30 cellular contexts compared by ENCODE assay signal in the genomic region with DNA sequence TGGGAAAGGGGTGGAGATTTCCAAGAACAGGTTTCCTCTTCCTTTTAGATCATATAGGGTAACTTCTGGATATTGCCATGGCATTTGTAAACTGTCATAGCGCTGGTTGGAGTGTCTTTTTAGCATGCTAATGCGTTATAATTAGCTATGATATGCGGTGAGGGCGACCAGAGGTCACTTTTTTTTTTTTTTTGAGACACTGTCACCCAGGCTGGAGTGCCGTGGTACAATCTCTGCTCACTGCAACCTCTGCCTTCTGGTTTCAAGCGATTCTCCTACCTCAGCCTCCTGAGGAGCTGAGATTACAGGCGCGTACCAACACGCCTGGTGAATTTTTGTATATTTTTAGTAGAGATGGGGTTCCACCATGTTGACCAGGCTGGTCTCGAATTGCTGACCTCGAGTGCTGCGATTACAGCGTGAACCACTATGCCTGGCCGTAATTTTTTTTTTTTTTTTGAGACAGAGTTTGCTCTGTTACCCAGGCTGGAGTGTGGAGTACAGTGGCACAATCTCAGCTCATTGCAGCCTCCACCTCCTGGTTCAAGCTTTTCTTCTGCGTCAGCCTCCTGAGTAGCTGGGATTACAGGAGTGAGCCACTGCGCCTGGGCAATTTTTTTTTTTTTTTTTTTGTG.
"Had no signal": no experiment of that assay in that cellular context is flagged by ENCODE, and none has a peak within 500 bp of the region (broad histone marks: within the 10 kb centered on the region; RNA-seq: fewer than 3 reads in every experiment).

No MANE protein-coding gene starts in this region.

- DNase-seq: activated CD4-positive, alpha-beta memory T cell treated with anti-CD3 and anti-CD28 coated beads, Interleukin-2, amount 10 ng/mL, durations not matched to agents 7 days and 5 days; activated CD4-positive, alpha-beta T cell treated with anti-CD3 and anti-CD28 coated beads for 1 hour; activated CD4-positive, alpha-beta T cell treated with anti-CD3 and anti-CD28 coated beads for 48 hours; activated CD4-positive, CD25-positive, alpha-beta regulatory T cell; activated CD8-positive, alpha-beta memory T cell treated with anti-CD3 and anti-CD28 coated beads for 24 hours; activated CD8-positive, alpha-beta memory T cell treated with anti-CD3 and anti-CD28 coated beads, Interleukin-2, amount 10 ng/mL, durations not matched to agents 7 days and 5 days; activated CD8-positive, alpha-beta memory T cell treated with anti-CD3 and anti-CD28 coated beads, Interleukin-2, amount 50 U/mL, for 48 hours; activated effector memory CD4-positive, alpha-beta T cell treated with Interleukin-2 at 50 U/mL for 16 hours; activated naive CD4-positive, alpha-beta T cell treated with anti-CD3 and anti-CD28 coated beads, Interleukin-2, amount 10 ng/mL, durations not matched to agents 7 days and 5 days; activated naive CD8-positive, alpha-beta T cell treated with anti-CD3 and anti-CD28 coated beads, Interleukin-2, amount 50 U/mL, for 24 hours; activated T-cell treated with anti-CD3 and anti-CD28 coated beads, Interleukin-2, amount 50 U/mL, for 48 hours; brain microvascular endothelial cell; Kasumi-1; KG1; MG63; NCI-H1048; NCI-H1105 treated with DMSO at 0.1 percent for 48 hours; NCI-H1436; NCI-H1694; NCI-H1930; NCI-H345; NCI-H524 treated with DMSO at 0.1 percent for 48 hours; SIG-M5; SW 1271; T-helper 1 cell; T-helper 2 cell; T-helper 9 cell had no signal

- H3K27ac Mint-ChIP-seq: activated CD4-positive, alpha-beta memory T cell treated with anti-CD3 and anti-CD28 coated beads, Interleukin-2, amount 10 ng/mL, durations not matched to agents 7 days and 5 days; activated CD8-positive, alpha-beta memory T cell treated with anti-CD3 and anti-CD28 coated beads, Interleukin-2, amount 10 ng/mL, durations not matched to agents 7 days and 5 days; activated naive CD4-positive, alpha-beta T cell treated with anti-CD3 and anti-CD28 coated beads, Interleukin-2, amount 10 ng/mL, durations not matched to agents 7 days and 5 days; activated naive CD8-positive, alpha-beta T cell; activated naive CD8-positive, alpha-beta T cell treated with anti-CD3 and anti-CD28 coated beads, Interleukin-2, amount 50 U/mL, for 24 hours had no signal

- H3K4me1 Mint-ChIP-seq: activated CD8-positive, alpha-beta memory T cell treated with anti-CD3 and anti-CD28 coated beads, Interleukin-2, amount 10 ng/mL, durations not matched to agents 7 days and 5 days; activated naive CD4-positive, alpha-beta T cell treated with anti-CD3 and anti-CD28 coated beads, Interleukin-2, amount 10 ng/mL, durations not matched to agents 7 days and 5 days; activated naive CD8-positive, alpha-beta T cell treated with anti-CD3 and anti-CD28 coated beads, Interleukin-2, amount 50 U/mL, for 24 hours had no signal

- ATAC-seq: activated CD8-positive, alpha-beta memory T cell treated with anti-CD3 and anti-CD28 coated beads, Interleukin-2, amount 10 ng/mL, durations not matched to agents 7 days and 5 days; activated naive CD8-positive, alpha-beta T cell treated with anti-CD3 and anti-CD28 coated beads, Interleukin-2, amount 50 U/mL, for 24 hours; Panc1 had no signal

- H3K27ac ChIP-seq: brain microvascular endothelial cell, VCaP had no signal

- H3K4me3 Mint-ChIP-seq: activated CD4-positive, alpha-beta memory T cell treated with anti-CD3 and anti-CD28 coated beads, Interleukin-2, amount 10 ng/mL, durations not matched to agents 7 days and 5 days; activated CD8-positive, alpha-beta memory T cell treated with anti-CD3 and anti-CD28 coated beads, Interleukin-2, amount 10 ng/mL, durations not matched to agents 7 days and 5 days; activated naive CD4-positive, alpha-beta T cell treated with anti-CD3 and anti-CD28 coated beads, Interleukin-2, amount 10 ng/mL, durations not matched to agents 7 days and 5 days; activated naive CD8-positive, alpha-beta T cell; activated naive CD8-positive, alpha-beta T cell treated with anti-CD3 and anti-CD28 coated beads, Interleukin-2, amount 50 U/mL, for 24 hours had no signal

- H3K9me3 ChIP-seq: MG63 had no signal

- H3K36me3 Mint-ChIP-seq: activated CD8-positive, alpha-beta memory T cell treated with anti-CD3 and anti-CD28 coated beads, Interleukin-2, amount 10 ng/mL, durations not matched to agents 7 days and 5 days; activated naive CD4-positive, alpha-beta T cell treated with anti-CD3 and anti-CD28 coated beads, Interleukin-2, amount 10 ng/mL, durations not matched to agents 7 days and 5 days; activated naive CD8-positive, alpha-beta T cell had no signal

- H3K27me3 ChIP-seq: brain microvascular endothelial cell, MG63 had no signal

- H3K4me3 ChIP-seq: MG63 had no signal

- H3K36me3 ChIP-seq: brain microvascular endothelial cell, MG63 had no signal

- H3K9me3 Mint-ChIP-seq: activated CD4-positive, alpha-beta memory T cell treated with anti-CD3 and anti-CD28 coated beads, Interleukin-2, amount 10 ng/mL, durations not matched to agents 7 days and 5 days; activated naive CD4-positive, alpha-beta T cell treated with anti-CD3 and anti-CD28 coated beads, Interleukin-2, amount 10 ng/mL, durations not matched to agents 7 days and 5 days; activated naive CD8-positive, alpha-beta T cell treated with anti-CD3 and anti-CD28 coated beads, Interleukin-2, amount 50 U/mL, for 24 hours had no signal
